Comparison of ENCODE assay signal across 9 cellular contexts in genomic region chr2:122750095-122750494, GRCh38.
"Had no signal": no experiment of that assay in that cellular context is flagged by ENCODE, and none has a peak within 500 bp of the region (broad histone marks: within the 10 kb centered on the region; RNA-seq: fewer than 3 reads in every experiment).

No MANE protein-coding gene starts in this region.

- DNase-seq: H9, HCEC 1CT, IMR-90, KG1 had no signal

- ATAC-seq: GM23338, K562 had no signal

- H3K4me2 ChIP-seq: GM23338 had no signal

- FAIRE-seq: H1, H54, HTR-8/SVneo, K562 had no signal

- H3K4me3 ChIP-seq: GM23338, K562 had no signal

- H2AFZ ChIP-seq: GM23338 had no signal
